15 cellular contexts compared by ENCODE assay signal in the genomic region with DNA sequence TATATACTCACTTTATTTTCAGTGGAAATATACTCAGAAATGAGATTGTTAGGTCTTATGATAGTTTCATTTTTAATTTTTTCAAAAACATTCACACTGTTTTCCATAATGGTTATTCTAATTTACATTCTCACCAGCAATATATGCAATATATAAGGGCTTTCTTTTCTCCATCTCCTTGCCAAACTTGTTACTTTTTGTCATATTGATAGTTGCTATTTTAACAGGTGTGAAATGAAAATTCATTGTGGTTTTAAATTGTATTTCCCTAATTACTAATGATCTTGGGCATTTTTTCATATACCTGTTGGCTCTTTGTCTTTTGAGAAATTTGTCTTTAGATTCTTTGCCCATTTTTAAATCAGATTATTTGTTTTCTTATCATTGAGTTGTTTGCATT.
A peak's percentile ranks its signal among the peaks of the same experiment; 100 is the strongest.
DNase-seq lines count a peak whose midpoint lies in the region; ATAC-seq lines count a peak whose summit lies in the region.
"Had no signal": no experiment of that assay in that cellular context is flagged by ENCODE, and none has a peak within 500 bp of the region (broad histone marks: within the 10 kb centered on the region; RNA-seq: fewer than 3 reads in every experiment).

No MANE protein-coding gene starts in this region.

- no peaks in the 10 kb centered on the region for H3K9me3 ChIP-seq in T-helper 17 cell (ENCODE audit: control insufficient read depth, low read length, poor library complexity, severe bottlenecking)
- H3K9me3 ChIP-seq: Peyer's patch had no signal

- peaks cover 2% of the 10 kb centered on the region for H3K4me1 Mint-ChIP-seq in T-helper 17 cell

- no peaks in the 10 kb centered on the region for H3K36me3 Mint-ChIP-seq in T-helper 17 cell (ENCODE audit: low read depth)

- H3K27me3 Mint-ChIP-seq in T-helper 17 cell, result no peaks in the 10 kb centered on the region

- ATAC-seq in GM18502 (IDR thresholded peaks at IDR 0.05; ENCODE audit: poor library complexity, unreplicated experiment) (peak; percentile 24), GM19351 (IDR thresholded peaks at IDR 0.05; ENCODE audit: unreplicated experiment) (peak; percentile 36), GM21786 (IDR thresholded peaks at IDR 0.05; ENCODE audit: unreplicated experiment) (peak; percentile 41), T-helper 17 cell (no peak), HG02938 (IDR thresholded peaks at IDR 0.05; ENCODE audit: unreplicated experiment) (no peak), HG03097 (IDR thresholded peaks at IDR 0.05; ENCODE audit: low FRiP score, unreplicated experiment) (no peak)
- ATAC-seq: K562 had no signal

- no peak overlapping the region for H3K4me3 Mint-ChIP-seq in T-helper 17 cell

- H3K27ac Mint-ChIP-seq in T-helper 17 cell, result peak overlapping the region; percentile 8

- DNase-seq in T-helper 17 cell, result no peak
- no peak for DNase-seq in MV-4-11 (lab: John Stamatoyannopoulos, UW)
- DNase-seq: DMS 273 treated with DMSO at 0.1 percent for 48 hours, NCI-H1048, NCI-H2081 treated with DMSO at 0.1 percent for 48 hours, NCI-H510A treated with DMSO at 0.1 percent for 48 hours, Peyer's patch, Right ventricle myocardium superior, T-helper 9 cell had no signal

Comparison
In these comparisons a context has a peak if more than half of its experiments do, and no peak if none do; other contexts are left out.
1. ATAC-seq: peak in GM18502 (single experiment), GM19351 (single experiment) and GM21786 (single experiment); none in T-helper 17 cell (single experiment), HG02938 (single experiment) and HG03097 (single experiment).